ENCODE assay signal across 8 cellular contexts in genomic region chr14:103014466-103015319, GRCh38. TPM values are rescaled to one million over a fixed set of nuclear protein-coding genes. Genes with fewer than 3 reads are reported as not detected.
DNase-seq lines count a peak whose midpoint lies in the region; ATAC-seq, FAIRE-seq and TF ChIP-seq lines count a peak whose summit lies in the region.

No MANE protein-coding gene starts in this region.

- BruUV-seq in GM12878 (replicated peaks; lab: Mats Ljungman, UMichigan), result no TSS peak

- no peaks in the 10 kb centered on the region for H4K20me1 ChIP-seq in GM12878 (ENCODE audit: control insufficient read depth, insufficient read depth)

- RAD21 ChIA-PET in GM12878 (lab: Charles Lee; ENCODE audit: unreplicated experiment), result interaction anchor here (0.9 kb wide), 1 partner anchor 13 kb away, joined by 3 read pairs; no protein-coding TSS in a partner anchor

- no peak overlapping the region for H2AFZ ChIP-seq in GM12878 (ENCODE audit: control insufficient read depth, low read depth, low read length)

- FAIRE-seq in GM12878 (lab: Jason Lieb, UNC), result no peak

- no peak for TF ChIP-seq EP300 in GM12878 (IDR thresholded peaks at IDR 0.05; ENCODE audit: borderline replicate concordance in 1 of 2, control insufficient read depth in 1 of 2, low read depth in 2 of 2, low read length in 2 of 2)

- in situ Hi-C loops in GM12878 (cut with MboI) (no loop called here), gastrocnemius medialis (cut with MboI; ENCODE audit: low sequenced_read_pairs in 4 of 4) (no loop called here)

- ATAC-seq in GM12878 (no peak), GM19395 (IDR thresholded peaks at IDR 0.05; ENCODE audit: unreplicated experiment) (no peak), gastrocnemius medialis (no peak)

- H3K4me2 ChIP-seq in GM12878 (ENCODE audit: control insufficient read depth, insufficient read depth), result peak overlapping the region; percentile 12; the same call in 1 of the 2 replicates

- TF ChIP-seq RAD21 in GM12878 (IDR thresholded peaks at IDR 0.05; ENCODE audit: insufficient read depth, low read depth, low read length), result no peak

- no peaks in the 10 kb centered on the region for H3K9me3 ChIP-seq in GM12878 (replicated peaks; ENCODE audit: control insufficient read depth, insufficient read depth, low read length)
- H3K9me3 ChIP-seq in gastrocnemius medialis, result no peaks in the 10 kb centered on the region

- POLR2A ChIA-PET in GM12878 (lab: Charles Lee), result interaction anchor here (0.7 kb wide), 1 partner anchor 236 kb away, joined by 3 read pairs; no protein-coding TSS in a partner anchor

- CTCF ChIA-PET in GM12878 (lab: Yijun Ruan, JAX), result interaction anchor here (0.7 kb wide), 1 partner anchor 320 kb away, joined by 3 read pairs; no protein-coding TSS in a partner anchor

- WGBS in GM12878 (ENCODE audit: insufficient coverage, insufficient replicate concordance, low lambda C conversion rate, missing lambda C conversion rate), result 40% methylated on average over 12 of the region's 12 CpGs

- DNase-seq in Daoy (ENCODE audit: low read depth) (peak; percentile 61), NCI-H1417 treated with DMSO at 0.1 percent for 48 hours (lab: John Stamatoyannopoulos, UW) (peak; percentile 30), GM12878 (ENCODE audit: low read depth, low spot score) (no peak), myocyte (ENCODE audit: low read depth) (peak; percentile 64), NAMALWA (ENCODE audit: low spot score) (no peak), gastrocnemius medialis (no peak), DMS 273 (lab: John Stamatoyannopoulos, UW; ENCODE audit: unreplicated experiment) (no peak)

- TF ChIP-seq POLR2A in GM12878 (IDR thresholded peaks at IDR 0.05; ENCODE audit: low read depth, low read length) (no peak), gastrocnemius medialis (IDR thresholded peaks at IDR 0.05) (no peak)

- peaks cover 6% of the 10 kb centered on the region for H3K4me1 ChIP-seq in GM12878 (ENCODE audit: control insufficient read depth, insufficient read depth, low read length)
- peaks cover 22 to 30% of the 10 kb centered on the region in 2 donors for H3K4me1 ChIP-seq in gastrocnemius medialis

- no peak overlapping the region for H3K4me3 ChIP-seq in GM12878
- H3K4me3 ChIP-seq in gastrocnemius medialis, result no peak overlapping the region

- H3K9ac ChIP-seq in GM12878 (ENCODE audit: control insufficient read depth, insufficient read depth, low read length), result no peak overlapping the region

- SMC1A ChIA-PET in GM12878 (lab: Charles Lee; ENCODE audit: uncharacterized antibody, unreplicated experiment), result no interaction called here

- no peaks in the 10 kb centered on the region for H3K27me3 ChIP-seq in GM12878 (replicated peaks in 1 of 2; ENCODE audit: control insufficient read depth in 2 of 2, insufficient read depth in 2 of 2, low read length in 1 of 2)
- H3K27me3 ChIP-seq in gastrocnemius medialis, result no peaks in the 10 kb centered on the region

- no peak overlapping the region for H3K27ac ChIP-seq in GM12878 (ENCODE audit: control insufficient read depth, insufficient read depth)
- H3K27ac ChIP-seq in gastrocnemius medialis, result no peak overlapping the region

- H3K79me2 ChIP-seq in GM12878 (ENCODE audit: control insufficient read depth, insufficient read depth, low read length), result peaks cover 3% of the 10 kb centered on the region

- TF ChIP-seq CTCF in GM12878 (IDR thresholded peaks at IDR 0.05 in 2 of 3, conservative IDR thresholded peaks at IDR 0.05 in 1 of 3; ENCODE audit: control insufficient read depth in 2 of 3, extremely low read depth in 1 of 3, insufficient read depth in 1 of 3, low read depth in 3 of 3, low read length in 3 of 3), result no peak
- TF ChIP-seq CTCF in gastrocnemius medialis (IDR thresholded peaks at IDR 0.05 in 4 of 5, conservative IDR thresholded peaks at IDR 0.05 in 1 of 5), result no peak

- intact Hi-C loops in GM12878 (cut with micrococcal nuclease; ENCODE audit: unreplicated experiment) (no loop called here), gastrocnemius medialis (cut with DNase I; ENCODE audit: low total_unique reads) (no loop called here)

- H3K36me3 ChIP-seq in GM12878 (ENCODE audit: control insufficient read depth in 2 of 2, insufficient read depth in 2 of 2, low read length in 1 of 2) (no peaks in the 10 kb centered on the region; a peak in 2 of 4 replicates), gastrocnemius medialis (no peaks in the 10 kb centered on the region)

TF ChIP-seq in GM12878, 131 proteins besides CTCF, POLR2A, EP300 and RAD21:
- TF ChIP-seq NFIC (IDR thresholded peaks at IDR 0.05; ENCODE audit: low read depth, low read length), result 0 out of 2 replicates have a peak, but pooled peaks have one; percentile 16
- no peak for TF ChIP-seq MXI1 (IDR thresholded peaks at IDR 0.05; ENCODE audit: low read depth, low read length)
- no peak for TF ChIP-seq SKIL (IDR thresholded peaks at IDR 0.05; ENCODE audit: low read depth, poor library complexity, severe bottlenecking)
- no peak for TF ChIP-seq MYB (IDR thresholded peaks at IDR 0.05; ENCODE audit: borderline replicate concordance, low read depth, low read length)
- peak; percentile 36; the same call in 1 of the 2 replicates for TF ChIP-seq JUNB (IDR thresholded peaks at IDR 0.05)
- peak; percentile 64 for TF ChIP-seq RUNX3 (IDR thresholded peaks at IDR 0.05; ENCODE audit: low read length)

RNA-seq across cellular contexts. Expression of gene CDC42BPB, which starts 42.7 kb away (rescaled TPM):
- 51.5 and 71.6 TPM in 2 replicates for total RNA-seq in Daoy (2014; rRNA removed; shearing (Covaris generic))
- 103 and 127 TPM in 2 replicates for total RNA-seq in GM12878 (2013; cell fraction: nucleolus; rRNA removed)
- total RNA-seq in GM12878 (2014; rRNA removed) (15.3 and 19.9 TPM in 2 replicates), GM12878 (2014; rRNA removed; fragmentation: Illumina TruSeq; extraction: Trizol) (10.0 and 10.7 TPM in 2 replicates), GM12878 (2021) (20.3 and 22.0 TPM in 2 replicates), myocyte (63.4 and 64.0 TPM in 2 replicates), gastrocnemius medialis (10 to 100 TPM; 30.0 to 64.3 (median 32.6) TPM)
- 9.3 TPM for polyA plus RNA-seq in GM12878 (2011; ENCODE audit: low read depth)
- polyA plus RNA-seq in GM12878 (2011; rRNA removed) (17.4 and 22.1 TPM in 2 replicates), GM12878 (2014; fragmentation: Illumina TruSeq; extraction: Trizol) (8.4 and 15.9 TPM in 2 replicates), GM12878 (2014; fragmentation: Nextera tagmentation; extraction: Ambion mirVana) (under 1 TPM; 0.42 to 0.46 TPM), GM12878 (2014; rRNA removed) (18.3 and 23.6 TPM in 2 replicates), GM12878 (2016; fragmentation: Nextera tagmentation; extraction: Ambion mirVana) (1 to 10 TPM in 1 of 2 experiments, under 1 TPM in 1; 0.82 to 1.7 TPM)
- polyA plus RNA-seq in GM12878 (2011; cell fraction: cytosol; rRNA removed), result 23.8 and 26.2 TPM in 2 replicates
- polyA plus RNA-seq in GM12878 (2011; cell fraction: nucleus; rRNA removed), result 61.2 and 90.5 TPM in 2 replicates
- 12.2 and 14.2 TPM in 2 replicates for polyA plus RNA-seq in GM12878 (2012)
- 44.8 and 46.7 TPM in 2 replicates for polyA minus RNA-seq in GM12878 (2011; rRNA and poly(A)+ RNA removed)
- 14.2 and 15.8 TPM in 2 replicates for polyA minus RNA-seq in GM12878 (2011; cell fraction: cytosol; rRNA and poly(A)+ RNA removed)
- polyA minus RNA-seq in GM12878 (2011; cell fraction: nucleus; rRNA and poly(A)+ RNA removed), result 20.3 and 38.5 TPM in 2 replicates
- 80.6 TPM for polyA plus RNA-seq in myocyte (2012)

Comparison
In these comparisons a context has a peak if more than half of its experiments do, and no peak if none do; other contexts are left out.
1. DNase-seq: peak in Daoy (single experiment), NCI-H1417 treated with DMSO at 0.1 percent for 48 hours (single experiment) and myocyte (single experiment); none in GM12878 (single experiment), NAMALWA (single experiment), gastrocnemius medialis (0 of 2) and DMS 273 (single experiment).